Comparison of ENCODE assay signal across 1 cellular context in genomic region chr2:9709539-9710285, GRCh38.
TF ChIP-seq lines count a peak whose summit lies in the region.

No MANE protein-coding gene starts in this region.

TF ChIP-seq in HepG2, 621 proteins besides CTCF, POLR2A, EP300 and RAD21 (continued from another document):
- TF ChIP-seq ZFY (CRISPR knock-in tag; IDR thresholded peaks at IDR 0.05), result peak; percentile 50; the same call in 1 of the 2 replicates
